ENCODE assay signal across 1 cellular context in the genomic region with DNA sequence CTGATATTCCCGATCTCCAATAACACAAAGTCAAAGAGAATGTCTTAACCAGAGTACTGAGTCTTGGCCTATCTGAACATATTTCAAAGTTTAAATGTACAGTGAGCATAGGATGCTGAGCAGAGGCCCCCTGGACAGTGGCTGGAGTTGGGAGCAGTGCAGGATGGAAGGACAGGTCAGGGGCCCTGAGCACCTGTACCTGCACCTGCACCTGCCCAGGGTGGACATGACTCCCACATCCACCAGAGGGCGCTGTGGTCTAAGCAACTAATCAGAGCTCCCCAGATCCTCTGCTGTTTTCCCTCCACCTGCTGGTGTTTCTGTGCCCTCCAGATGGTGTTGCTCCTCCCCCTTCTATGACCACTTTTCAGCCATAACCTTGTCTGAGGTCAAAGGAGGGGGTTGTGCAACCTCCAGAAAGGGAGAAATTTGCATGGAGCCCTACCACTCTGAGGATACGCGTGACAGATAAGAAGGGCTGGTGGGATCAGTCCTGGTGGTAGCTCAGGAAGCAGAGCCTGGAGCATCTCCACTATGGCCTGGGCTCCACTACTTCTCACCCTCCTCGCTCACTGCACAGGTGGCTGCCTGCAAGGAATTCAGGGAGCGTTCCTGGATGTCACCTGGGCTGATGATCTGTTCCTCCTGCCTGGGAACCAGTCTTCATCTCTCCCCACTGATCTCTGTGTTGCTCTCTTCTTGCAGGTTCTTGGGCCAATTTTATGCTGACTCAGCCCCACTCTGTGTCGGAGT.
TF ChIP-seq lines count a peak whose summit lies in the region.

No MANE protein-coding gene starts in this region.

TF ChIP-seq in endothelial cell of umbilical vein, 7 proteins besides CTCF, POLR2A, EP300 and RAD21 (continued from another document):
- TF ChIP-seq GATA2 (IDR thresholded peaks at IDR 0.05; ENCODE audit: insufficient read depth, insufficient read length, low read depth, low read length), result no peak
- no peak for TF ChIP-seq MAX (IDR thresholded peaks at IDR 0.05; ENCODE audit: insufficient read depth, insufficient read length)
- no peak for TF ChIP-seq JUN (IDR thresholded peaks at IDR 0.05; ENCODE audit: borderline replicate concordance, insufficient read depth, insufficient read length, low read depth)
